1 cellular context compared by ENCODE assay signal in the genomic region with DNA sequence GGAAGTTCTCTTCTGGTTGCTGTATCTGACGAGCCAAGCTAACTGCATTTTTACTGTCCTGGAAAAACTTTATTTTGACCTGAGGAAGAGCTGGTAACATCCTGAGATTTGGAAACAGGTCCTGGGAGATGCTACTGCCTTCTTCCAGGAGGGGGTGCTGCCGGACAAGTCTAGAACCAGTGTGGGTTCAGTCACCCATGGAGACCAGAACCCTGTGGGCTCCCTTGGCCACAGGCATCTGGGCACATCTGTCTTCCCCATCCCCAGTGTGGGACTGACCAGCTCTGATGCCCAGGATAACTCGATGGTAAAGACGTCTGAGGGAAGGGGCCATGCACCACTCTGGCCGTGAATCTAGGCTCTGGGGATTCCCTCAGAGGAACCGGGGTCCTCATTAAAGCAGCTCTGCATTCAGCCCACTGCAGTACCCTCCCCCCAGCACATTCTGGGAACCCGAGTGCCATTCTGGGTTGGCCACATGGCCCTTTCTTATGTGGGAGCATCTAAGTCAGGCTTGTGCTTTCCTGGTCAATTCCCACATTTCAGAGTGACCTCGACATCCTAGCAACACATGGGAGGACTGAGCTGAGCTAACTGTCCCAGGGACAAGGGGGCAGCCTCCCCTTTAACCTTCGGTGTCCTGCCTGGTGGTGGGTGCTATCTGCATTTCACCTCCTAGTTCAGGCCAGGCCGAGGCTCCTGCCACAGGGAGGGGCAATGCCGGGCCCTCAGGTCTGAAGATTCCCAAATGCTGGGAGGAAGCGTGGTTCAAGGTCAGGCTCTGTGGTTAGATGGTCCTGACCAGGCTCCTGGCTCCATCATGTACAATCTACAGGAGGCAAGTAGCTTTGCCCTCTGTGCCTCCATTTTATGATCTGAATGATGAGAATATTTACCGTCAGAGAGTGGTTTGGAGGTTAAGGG.
TF ChIP-seq lines count a peak whose summit lies in the region.

No MANE protein-coding gene starts in this region.

TF ChIP-seq in GM23338, 12 proteins besides CTCF, POLR2A, EP300 and RAD21 (continued from another document):
- TF ChIP-seq, protein P1, sequence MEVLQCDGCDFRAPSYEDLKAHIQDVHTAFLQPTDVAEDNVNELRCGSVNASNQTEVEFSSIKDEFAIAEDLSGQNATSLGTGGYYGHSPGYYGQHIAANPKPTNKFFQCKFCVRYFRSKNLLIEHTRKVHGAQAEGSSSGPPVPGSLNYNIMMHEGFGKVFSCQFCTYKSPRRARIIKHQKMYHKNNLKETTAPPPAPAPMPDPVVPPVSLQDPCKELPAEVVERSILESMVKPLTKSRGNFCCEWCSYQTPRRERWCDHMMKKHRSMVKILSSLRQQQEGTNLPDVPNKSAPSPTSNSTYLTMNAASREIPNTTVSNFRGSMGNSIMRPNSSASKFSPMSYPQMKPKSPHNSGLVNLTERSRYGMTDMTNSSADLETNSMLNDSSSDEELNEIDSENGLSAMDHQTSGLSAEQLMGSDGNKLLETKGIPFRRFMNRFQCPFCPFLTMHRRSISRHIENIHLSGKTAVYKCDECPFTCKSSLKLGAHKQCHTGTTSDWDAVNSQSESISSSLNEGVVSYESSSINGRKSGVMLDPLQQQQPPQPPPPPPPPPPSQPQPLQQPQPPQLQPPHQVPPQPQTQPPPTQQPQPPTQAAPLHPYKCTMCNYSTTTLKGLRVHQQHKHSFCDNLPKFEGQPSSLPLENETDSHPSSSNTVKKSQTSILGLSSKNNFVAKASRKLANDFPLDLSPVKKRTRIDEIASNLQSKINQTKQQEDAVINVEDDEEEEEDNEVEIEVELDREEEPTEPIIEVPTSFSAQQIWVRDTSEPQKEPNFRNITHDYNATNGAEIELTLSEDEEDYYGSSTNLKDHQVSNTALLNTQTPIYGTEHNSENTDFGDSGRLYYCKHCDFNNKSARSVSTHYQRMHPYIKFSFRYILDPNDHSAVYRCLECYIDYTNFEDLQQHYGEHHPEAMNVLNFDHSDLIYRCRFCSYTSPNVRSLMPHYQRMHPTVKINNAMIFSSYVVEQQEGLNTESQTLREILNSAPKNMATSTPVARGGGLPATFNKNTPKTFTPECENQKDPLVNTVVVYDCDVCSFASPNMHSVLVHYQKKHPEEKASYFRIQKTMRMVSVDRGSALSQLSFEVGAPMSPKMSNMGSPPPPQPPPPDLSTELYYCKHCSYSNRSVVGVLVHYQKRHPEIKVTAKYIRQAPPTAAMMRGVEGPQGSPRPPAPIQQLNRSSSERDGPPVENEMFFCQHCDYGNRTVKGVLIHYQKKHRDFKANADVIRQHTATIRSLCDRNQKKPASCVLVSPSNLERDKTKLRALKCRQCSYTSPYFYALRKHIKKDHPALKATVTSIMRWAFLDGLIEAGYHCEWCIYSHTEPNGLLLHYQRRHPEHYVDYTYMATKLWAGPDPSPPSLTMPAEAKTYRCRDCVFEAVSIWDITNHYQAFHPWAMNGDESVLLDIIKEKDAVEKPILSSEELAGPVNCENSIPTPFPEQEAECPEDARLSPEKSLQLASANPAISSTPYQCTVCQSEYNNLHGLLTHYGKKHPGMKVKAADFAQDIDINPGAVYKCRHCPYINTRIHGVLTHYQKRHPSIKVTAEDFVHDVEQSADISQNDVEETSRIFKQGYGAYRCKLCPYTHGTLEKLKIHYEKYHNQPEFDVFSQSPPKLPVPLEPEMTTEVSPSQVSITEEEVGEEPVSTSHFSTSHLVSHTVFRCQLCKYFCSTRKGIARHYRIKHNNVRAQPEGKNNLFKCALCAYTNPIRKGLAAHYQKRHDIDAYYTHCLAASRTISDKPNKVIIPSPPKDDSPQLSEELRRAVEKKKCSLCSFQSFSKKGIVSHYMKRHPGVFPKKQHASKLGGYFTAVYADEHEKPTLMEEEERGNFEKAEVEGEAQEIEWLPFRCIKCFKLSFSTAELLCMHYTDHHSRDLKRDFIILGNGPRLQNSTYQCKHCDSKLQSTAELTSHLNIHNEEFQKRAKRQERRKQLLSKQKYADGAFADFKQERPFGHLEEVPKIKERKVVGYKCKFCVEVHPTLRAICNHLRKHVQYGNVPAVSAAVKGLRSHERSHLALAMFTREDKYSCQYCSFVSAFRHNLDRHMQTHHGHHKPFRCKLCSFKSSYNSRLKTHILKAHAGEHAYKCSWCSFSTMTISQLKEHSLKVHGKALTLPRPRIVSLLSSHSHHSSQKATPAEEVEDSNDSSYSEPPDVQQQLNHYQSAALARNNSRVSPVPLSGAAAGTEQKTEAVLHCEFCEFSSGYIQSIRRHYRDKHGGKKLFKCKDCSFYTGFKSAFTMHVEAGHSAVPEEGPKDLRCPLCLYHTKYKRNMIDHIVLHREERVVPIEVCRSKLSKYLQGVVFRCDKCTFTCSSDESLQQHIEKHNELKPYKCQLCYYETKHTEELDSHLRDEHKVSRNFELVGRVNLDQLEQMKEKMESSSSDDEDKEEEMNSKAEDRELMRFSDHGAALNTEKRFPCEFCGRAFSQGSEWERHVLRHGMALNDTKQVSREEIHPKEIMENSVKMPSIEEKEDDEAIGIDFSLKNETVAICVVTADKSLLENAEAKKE (CRISPR knock-in tag; IDR thresholded peaks at IDR 0.05), result no peak
- no peak for TF ChIP-seq ZNF331 (CRISPR knock-in tag; IDR thresholded peaks at IDR 0.05; ENCODE audit: low read depth)
TF ChIP-seq in GM23338: peak in this region for 1.
